8 cellular contexts compared by ENCODE assay signal in the genomic region with DNA sequence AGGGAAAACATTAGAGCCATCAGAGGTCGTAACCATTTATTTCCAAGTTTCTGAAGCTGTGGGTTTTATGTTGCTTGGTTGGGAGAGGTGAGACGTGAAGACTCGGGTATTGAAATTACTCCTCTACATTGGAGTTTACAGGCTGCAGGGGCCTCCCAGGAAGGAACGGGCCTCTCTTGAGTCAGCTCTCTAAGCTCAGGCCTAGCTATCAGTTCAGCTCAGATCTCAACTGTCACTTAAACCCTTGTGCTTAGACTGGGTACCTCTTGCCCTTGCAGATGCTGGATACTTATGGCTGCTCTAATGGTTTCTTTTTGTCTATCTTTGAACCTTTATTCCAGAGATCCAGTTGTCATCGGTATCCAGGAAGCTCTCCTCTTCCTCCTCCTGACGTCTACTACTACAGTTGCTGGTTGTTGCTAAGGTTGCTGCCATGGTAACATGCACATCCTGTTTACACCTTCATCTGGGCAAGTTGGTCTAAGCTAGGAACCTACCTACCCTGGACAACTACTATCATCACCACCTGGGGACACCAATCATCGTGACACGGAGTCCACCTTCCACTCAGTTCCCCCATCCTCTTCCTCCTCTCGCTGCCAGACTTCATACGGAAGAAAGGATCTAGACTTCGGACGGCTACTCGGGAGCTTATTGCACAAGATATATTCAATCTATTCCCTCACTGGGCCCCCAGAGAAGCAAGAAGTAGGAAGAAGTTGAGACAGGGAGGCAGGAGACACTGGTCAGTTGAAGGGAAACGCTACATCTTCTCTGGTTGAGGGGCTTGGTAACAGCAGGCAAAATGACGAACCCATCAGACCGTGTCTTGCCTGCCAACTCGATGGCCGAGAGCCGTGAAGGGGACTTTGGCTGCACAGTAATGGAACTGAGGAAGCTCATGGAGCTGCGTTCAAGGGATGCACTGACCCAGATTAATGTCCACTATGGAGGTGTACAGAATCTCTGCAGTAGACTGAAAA. TPM values are rescaled to one million over a fixed set of nuclear protein-coding genes. Genes with fewer than 3 reads are reported as not detected.
DNase-seq lines count a peak whose midpoint lies in the region; ATAC-seq and TF ChIP-seq lines count a peak whose summit lies in the region.
"Had no signal": no experiment of that assay in that cellular context is flagged by ENCODE, and none has a peak within 500 bp of the region (broad histone marks: within the 10 kb centered on the region; RNA-seq: fewer than 3 reads in every experiment).

No MANE protein-coding gene starts in this region.

- TF ChIP-seq POLR2A in IMR-90 (IDR thresholded peaks at IDR 0.05; ENCODE audit: low read depth, low read length), result no peak
- TF ChIP-seq POLR2A in esophagus squamous epithelium (IDR thresholded peaks at IDR 0.05), result no peak

- H2BK120ac ChIP-seq in IMR-90 (ENCODE audit: low read depth, low read length), result no peak overlapping the region

- H2BK20ac ChIP-seq in IMR-90 (ENCODE audit: low read depth, low read length), result no peak overlapping the region

- dilution Hi-C loops in IMR-90 (cut with HindIII; ENCODE audit: low sequenced_read_pairs, unreplicated experiment), result no loop called here

- H3K4me1 ChIP-seq in IMR-90 (ENCODE audit: control insufficient read depth, insufficient read depth, low read length) (peaks cover 6% of the 10 kb centered on the region), esophagus squamous epithelium (peaks cover 0 to 42% (median 11%) of the 10 kb centered on the region in 3 donors)

- no peaks in the 10 kb centered on the region for H3K9me3 Mint-ChIP-seq in stimulated activated memory B cell treated with anti-CD40 and anti-IgM and Interleukin-4, amounts not matched to agents 10 μg/mL and 1 μg/mL and 100 μg/mL, for 72 hours

- H2AFZ ChIP-seq in IMR-90 (replicated peaks; ENCODE audit: low read length, poor library complexity), result peak overlapping the region; percentile 27

- WGBS in IMR-90 (ENCODE audit: extremely low coverage in 2 of 2, insufficient read length in 1 of 2), 2 experiments, result 100% methylated on average over 10 of the region's 20 CpGs; no CpG with 5 or more reads in 1 of the 2 experiments
- 76 to 77% methylated on average over 19 to 20 of the region's 20 CpGs for WGBS in esophagus squamous epithelium, 2 donors

- H2AK9ac ChIP-seq in IMR-90 (replicated peaks; ENCODE audit: low read depth, low read length, poor library complexity), result no peak overlapping the region

- H2BK15ac ChIP-seq in IMR-90 (ENCODE audit: low read depth, low read length), result no peak overlapping the region

- H3K36me3 Mint-ChIP-seq in stimulated activated memory B cell treated with anti-CD40 and anti-IgM and Interleukin-4, amounts not matched to agents 10 μg/mL and 1 μg/mL and 100 μg/mL, for 72 hours, result peaks cover 21% of the 10 kb centered on the region

- peaks cover 21% of the 10 kb centered on the region for H3K4me1 Mint-ChIP-seq in stimulated activated memory B cell treated with anti-CD40 and anti-IgM and Interleukin-4, amounts not matched to agents 10 μg/mL and 1 μg/mL and 100 μg/mL, for 72 hours

- no peak overlapping the region for H3K4me2 ChIP-seq in IMR-90 (ENCODE audit: low read depth, low read length)

- H3K27me3 Mint-ChIP-seq in stimulated activated memory B cell treated with anti-CD40 and anti-IgM and Interleukin-4, amounts not matched to agents 10 μg/mL and 1 μg/mL and 100 μg/mL, for 72 hours, result no peaks in the 10 kb centered on the region

- no peak overlapping the region for H3K9ac ChIP-seq in IMR-90 (ENCODE audit: low read depth, low read length)

- H4K91ac ChIP-seq in IMR-90 (ENCODE audit: insufficient read depth, low read depth, low read length), result no peak overlapping the region

- H3K4me3 ChIP-seq in IMR-90 (ENCODE audit: insufficient read depth, low read depth, low read length), result no peak overlapping the region
- no peak overlapping the region for H3K4me3 ChIP-seq in esophagus squamous epithelium

- H3K79me1 ChIP-seq in IMR-90 (ENCODE audit: low read depth in 1 of 2, low read length in 2 of 2), result peaks cover 18 to 80% of the 10 kb centered on the region in 2 experiments

- POLR2A ChIA-PET in IMR-90 (lab: Charles Lee; ENCODE audit: unreplicated experiment), result no interaction called here

- H3K23ac ChIP-seq in IMR-90 (ENCODE audit: low read depth, low read length), result no peak overlapping the region

- H2AK5ac ChIP-seq in IMR-90 (ENCODE audit: low read depth, low read length), result no peak overlapping the region

- in situ Hi-C loops in IMR-90 (cut with MboI; ENCODE audit: low sequenced_read_pairs), result no loop called here

- H4K20me1 ChIP-seq in IMR-90 (ENCODE audit: insufficient read depth, low read length), result peaks cover 70% of the 10 kb centered on the region; the same call in 1 of the 2 replicates

- H3K18ac ChIP-seq in IMR-90 (ENCODE audit: low read depth, low read length), result no peak overlapping the region

- no peak overlapping the region for H3K14ac ChIP-seq in IMR-90 (replicated peaks; ENCODE audit: low read depth, low read length)

- H3K4me3 Mint-ChIP-seq in stimulated activated memory B cell treated with anti-CD40 and anti-IgM and Interleukin-4, amounts not matched to agents 10 μg/mL and 1 μg/mL and 100 μg/mL, for 72 hours, result no peak overlapping the region

- no peaks in the 10 kb centered on the region for H3K9me3 ChIP-seq in IMR-90 (ENCODE audit: control insufficient read depth, insufficient read depth, low read length)
- no peaks in the 10 kb centered on the region for H3K9me3 ChIP-seq in esophagus squamous epithelium

- no peak overlapping the region for H4K8ac ChIP-seq in IMR-90 (ENCODE audit: low read depth in 2 of 2, low read length in 2 of 2)

- DNase-seq in IMR-90, result peak; percentile 34
- DNase-seq in esophagus squamous epithelium (lab: John Stamatoyannopoulos, UW), result no peak
- no peak for DNase-seq in GM20000 (ENCODE audit: low spot score)
- DNase-seq in NCI-H146 treated with DMSO at 0.1 percent for 48 hours (lab: John Stamatoyannopoulos, UW; ENCODE audit: unreplicated experiment), result no peak
- DNase-seq: Right ventricle myocardium superior had no signal

- H3K27ac ChIP-seq in IMR-90 (ENCODE audit: insufficient read depth, low read length), result no peak overlapping the region
- peak overlapping the region in 3 of 4 donors; percentile 7 to 48 (median 10) for H3K27ac ChIP-seq in esophagus squamous epithelium

- H4K5ac ChIP-seq in IMR-90 (ENCODE audit: low read depth, low read length), result no peak overlapping the region

- H3K56ac ChIP-seq in IMR-90 (ENCODE audit: extremely low read depth, insufficient read depth, low read length), result no peak overlapping the region

- no peak overlapping the region for H3K4ac ChIP-seq in IMR-90 (ENCODE audit: low read depth, low read length)

- TF ChIP-seq CTCF in IMR-90 (conservative IDR thresholded peaks at IDR 0.05; ENCODE audit: low read depth, low read length) (no peak), esophagus squamous epithelium (IDR thresholded peaks at IDR 0.05) (no peak), GM20000 (IDR thresholded peaks at IDR 0.05; ENCODE audit: extremely low read depth, missing control alignments) (no peak)

- H3K27me3 ChIP-seq in IMR-90 (ENCODE audit: control insufficient read depth, insufficient read depth, low read length) (no peaks in the 10 kb centered on the region), esophagus squamous epithelium (no peaks in the 10 kb centered on the region)

- no peak for ATAC-seq in IMR-90 (ENCODE audit: low read depth)
- peak; percentile 82 for ATAC-seq in activated CD4-positive, CD25-positive, alpha-beta regulatory T cell treated with anti-CD3 and anti-CD28 coated beads, Interleukin-2, amount 50 U/mL, for 24 hours
- peak; percentile 68 for ATAC-seq in stimulated activated memory B cell treated with anti-CD40 and anti-IgM and Interleukin-4, amounts not matched to agents 10 μg/mL and 1 μg/mL and 100 μg/mL, for 72 hours
- no peak for ATAC-seq in HG03108 (IDR thresholded peaks at IDR 0.05; ENCODE audit: unreplicated experiment)

- H3K36me3 ChIP-seq in IMR-90 (ENCODE audit: control insufficient read depth, insufficient read depth, low read length) (peaks cover 20% of the 10 kb centered on the region), esophagus squamous epithelium (peaks cover 0 to 39% (median 0%) of the 10 kb centered on the region in 3 donors)

- H2BK5ac ChIP-seq in IMR-90 (ENCODE audit: low read depth, low read length, poor library complexity, severe bottlenecking), result no peak overlapping the region

- TSS peak; percentile 96 for BruUV-seq in IMR-90 (replicated peaks; lab: Mats Ljungman, UMichigan)

- CTCF ChIA-PET in IMR-90 (lab: Yijun Ruan, JAX), result interaction anchor here (0.8 to 1.3 kb wide), 2 partner anchors 10 to 11 kb away, joined by 3 read pairs; no protein-coding TSS in a partner anchor

- H3K27ac Mint-ChIP-seq in stimulated activated memory B cell treated with anti-CD40 and anti-IgM and Interleukin-4, amounts not matched to agents 10 μg/mL and 1 μg/mL and 100 μg/mL, for 72 hours, result peak overlapping the region; percentile 26

- peaks cover 24% of the 10 kb centered on the region for H3K9me1 ChIP-seq in IMR-90 (ENCODE audit: insufficient read depth, low read length)

- intact Hi-C loops in IMR-90 (cut with micrococcal nuclease), result no loop called here
- intact Hi-C loops in esophagus squamous epithelium (cut with DNase I), result no loop called here

- TF ChIP-seq RAD21 in IMR-90 (IDR thresholded peaks at IDR 0.05; ENCODE audit: low read length), result no peak

TF ChIP-seq in IMR-90, 13 proteins besides CTCF, POLR2A, EP300 and RAD21:
- TF ChIP-seq CEBPB (IDR thresholded peaks at IDR 0.05; ENCODE audit: low read depth, low read length) (no peak), RFX5 (IDR thresholded peaks at IDR 0.05; ENCODE audit: low read depth, low read length) (peak; percentile 49; the same call in 1 of the 2 replicates)

RNA-seq across cellular contexts. Expression of gene ATP2B4, which starts 56.1 kb away (rescaled TPM):
- total RNA-seq in IMR-90 (2012; rRNA removed), result 290 and 311 TPM in 2 replicates
- polyA plus RNA-seq in IMR-90 (2012; rRNA removed), result 172 TPM in 2 replicates
- 65.5 and 87.1 TPM in 2 replicates for polyA plus RNA-seq in IMR-90 (2012; cell fraction: cytosol; rRNA removed)
- 90.6 and 259 TPM in 2 replicates for polyA plus RNA-seq in IMR-90 (2012; cell fraction: nucleus; rRNA removed; ENCODE audit: low replicate concordance)
- 10 to 100 TPM; 23.7 to 58.9 (median 39.2) TPM for total RNA-seq in esophagus squamous epithelium

Comparison
In these comparisons a context has a peak if more than half of its experiments do, and no peak if none do; other contexts are left out.
1. ATAC-seq: peak in activated CD4-positive, CD25-positive, alpha-beta regulatory T cell treated with anti-CD3 and anti-CD28 coated beads, Interleukin-2, amount 50 U/mL, for 24 hours (2 of 2) and stimulated activated memory B cell treated with anti-CD40 and anti-IgM and Interleukin-4, amounts not matched to agents 10 μg/mL and 1 μg/mL and 100 μg/mL, for 72 hours (single experiment); none in IMR-90 (single experiment) and HG03108 (single experiment).